Comparison of ENCODE assay signal across 8 cellular contexts in the genomic region with DNA sequence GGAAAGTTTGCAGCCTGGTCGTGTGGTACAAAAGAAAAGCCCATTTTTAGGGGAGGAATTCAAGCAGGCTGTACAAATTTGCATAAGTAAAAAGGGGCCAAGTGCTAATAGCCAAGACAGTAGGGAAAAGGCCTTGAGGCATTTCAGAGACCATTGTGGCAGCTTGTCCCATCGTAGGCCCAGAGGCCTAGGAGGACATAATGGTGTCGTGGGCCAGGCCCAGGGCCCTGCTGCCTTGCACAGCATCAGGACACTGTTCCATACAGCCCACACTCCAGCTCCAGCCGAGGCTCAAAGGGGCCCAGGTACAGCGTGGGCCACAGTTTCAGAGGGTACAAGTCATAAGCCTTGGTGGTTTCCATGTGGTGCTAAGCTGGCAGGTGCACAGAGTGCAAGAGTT.
"Had no signal": no experiment of that assay in that cellular context is flagged by ENCODE, and none has a peak within 500 bp of the region (broad histone marks: within the 10 kb centered on the region; RNA-seq: fewer than 3 reads in every experiment).

No MANE protein-coding gene starts in this region.

- H3K27ac Mint-ChIP-seq: IgD-negative memory B cell had no signal

- ATAC-seq: HCT116 had no signal

- H3K27me3 Mint-ChIP-seq: IgD-negative memory B cell had no signal

- FAIRE-seq: HTR-8/SVneo had no signal

- H3K4me3 ChIP-seq: GM23248, HAP-1 had no signal

- H3K9ac ChIP-seq: GM23248 had no signal

- H2AFZ ChIP-seq: GM23248 had no signal

- H3K4me1 ChIP-seq: HAP-1 had no signal

- H3K27ac ChIP-seq: GM23248 had no signal

- DNase-seq: GM23248, GOT3, H7, KG1 had no signal

- H3K36me3 ChIP-seq: HAP-1 had no signal
